ENCODE assay signal across 2 cellular contexts in the genomic region with DNA sequence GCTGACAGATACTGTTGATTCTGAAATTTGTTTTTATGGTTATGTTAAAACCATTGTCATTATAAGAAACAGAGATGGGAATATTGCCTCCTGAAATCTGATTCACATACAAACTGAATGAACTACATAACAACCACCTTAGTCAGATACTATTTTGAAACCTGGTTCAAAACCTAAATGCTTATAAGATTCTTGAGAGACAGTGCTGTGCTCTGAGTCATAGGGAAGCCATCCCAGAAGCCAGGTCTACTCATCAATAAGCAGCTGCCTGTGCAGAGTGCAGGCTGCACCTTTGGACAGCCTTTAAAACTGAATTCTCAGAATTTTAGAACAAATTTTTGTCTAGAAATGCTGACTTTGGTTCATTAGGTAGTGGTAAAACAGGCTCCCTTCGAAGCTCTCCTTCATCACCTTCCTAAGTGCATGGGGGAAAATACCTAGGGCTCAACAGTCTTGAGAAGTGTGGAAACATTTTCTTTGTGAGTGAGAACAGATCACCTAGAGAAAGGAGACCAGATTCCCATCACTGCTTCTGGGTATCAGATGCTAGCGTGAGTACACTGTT.
TF ChIP-seq lines count a peak whose summit lies in the region.

A gene with protein sequence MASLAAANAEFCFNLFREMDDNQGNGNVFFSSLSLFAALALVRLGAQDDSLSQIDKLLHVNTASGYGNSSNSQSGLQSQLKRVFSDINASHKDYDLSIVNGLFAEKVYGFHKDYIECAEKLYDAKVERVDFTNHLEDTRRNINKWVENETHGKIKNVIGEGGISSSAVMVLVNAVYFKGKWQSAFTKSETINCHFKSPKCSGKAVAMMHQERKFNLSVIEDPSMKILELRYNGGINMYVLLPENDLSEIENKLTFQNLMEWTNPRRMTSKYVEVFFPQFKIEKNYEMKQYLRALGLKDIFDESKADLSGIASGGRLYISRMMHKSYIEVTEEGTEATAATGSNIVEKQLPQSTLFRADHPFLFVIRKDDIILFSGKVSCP (plus strand): TSS at position 253 of the 565 bp plus-strand sequence. CDS start 6,955 bp downstream, outside the sequence.

TF ChIP-seq in GM23338, 12 proteins besides CTCF, POLR2A, EP300 and RAD21 (continued from another document):
- TF ChIP-seq, protein P1, sequence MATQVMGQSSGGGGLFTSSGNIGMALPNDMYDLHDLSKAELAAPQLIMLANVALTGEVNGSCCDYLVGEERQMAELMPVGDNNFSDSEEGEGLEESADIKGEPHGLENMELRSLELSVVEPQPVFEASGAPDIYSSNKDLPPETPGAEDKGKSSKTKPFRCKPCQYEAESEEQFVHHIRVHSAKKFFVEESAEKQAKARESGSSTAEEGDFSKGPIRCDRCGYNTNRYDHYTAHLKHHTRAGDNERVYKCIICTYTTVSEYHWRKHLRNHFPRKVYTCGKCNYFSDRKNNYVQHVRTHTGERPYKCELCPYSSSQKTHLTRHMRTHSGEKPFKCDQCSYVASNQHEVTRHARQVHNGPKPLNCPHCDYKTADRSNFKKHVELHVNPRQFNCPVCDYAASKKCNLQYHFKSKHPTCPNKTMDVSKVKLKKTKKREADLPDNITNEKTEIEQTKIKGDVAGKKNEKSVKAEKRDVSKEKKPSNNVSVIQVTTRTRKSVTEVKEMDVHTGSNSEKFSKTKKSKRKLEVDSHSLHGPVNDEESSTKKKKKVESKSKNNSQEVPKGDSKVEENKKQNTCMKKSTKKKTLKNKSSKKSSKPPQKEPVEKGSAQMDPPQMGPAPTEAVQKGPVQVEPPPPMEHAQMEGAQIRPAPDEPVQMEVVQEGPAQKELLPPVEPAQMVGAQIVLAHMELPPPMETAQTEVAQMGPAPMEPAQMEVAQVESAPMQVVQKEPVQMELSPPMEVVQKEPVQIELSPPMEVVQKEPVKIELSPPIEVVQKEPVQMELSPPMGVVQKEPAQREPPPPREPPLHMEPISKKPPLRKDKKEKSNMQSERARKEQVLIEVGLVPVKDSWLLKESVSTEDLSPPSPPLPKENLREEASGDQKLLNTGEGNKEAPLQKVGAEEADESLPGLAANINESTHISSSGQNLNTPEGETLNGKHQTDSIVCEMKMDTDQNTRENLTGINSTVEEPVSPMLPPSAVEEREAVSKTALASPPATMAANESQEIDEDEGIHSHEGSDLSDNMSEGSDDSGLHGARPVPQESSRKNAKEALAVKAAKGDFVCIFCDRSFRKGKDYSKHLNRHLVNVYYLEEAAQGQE (IDR thresholded peaks at IDR 0.05; ENCODE audit: unreplicated experiment) = no peak
- TF ChIP-seq, protein P2, sequence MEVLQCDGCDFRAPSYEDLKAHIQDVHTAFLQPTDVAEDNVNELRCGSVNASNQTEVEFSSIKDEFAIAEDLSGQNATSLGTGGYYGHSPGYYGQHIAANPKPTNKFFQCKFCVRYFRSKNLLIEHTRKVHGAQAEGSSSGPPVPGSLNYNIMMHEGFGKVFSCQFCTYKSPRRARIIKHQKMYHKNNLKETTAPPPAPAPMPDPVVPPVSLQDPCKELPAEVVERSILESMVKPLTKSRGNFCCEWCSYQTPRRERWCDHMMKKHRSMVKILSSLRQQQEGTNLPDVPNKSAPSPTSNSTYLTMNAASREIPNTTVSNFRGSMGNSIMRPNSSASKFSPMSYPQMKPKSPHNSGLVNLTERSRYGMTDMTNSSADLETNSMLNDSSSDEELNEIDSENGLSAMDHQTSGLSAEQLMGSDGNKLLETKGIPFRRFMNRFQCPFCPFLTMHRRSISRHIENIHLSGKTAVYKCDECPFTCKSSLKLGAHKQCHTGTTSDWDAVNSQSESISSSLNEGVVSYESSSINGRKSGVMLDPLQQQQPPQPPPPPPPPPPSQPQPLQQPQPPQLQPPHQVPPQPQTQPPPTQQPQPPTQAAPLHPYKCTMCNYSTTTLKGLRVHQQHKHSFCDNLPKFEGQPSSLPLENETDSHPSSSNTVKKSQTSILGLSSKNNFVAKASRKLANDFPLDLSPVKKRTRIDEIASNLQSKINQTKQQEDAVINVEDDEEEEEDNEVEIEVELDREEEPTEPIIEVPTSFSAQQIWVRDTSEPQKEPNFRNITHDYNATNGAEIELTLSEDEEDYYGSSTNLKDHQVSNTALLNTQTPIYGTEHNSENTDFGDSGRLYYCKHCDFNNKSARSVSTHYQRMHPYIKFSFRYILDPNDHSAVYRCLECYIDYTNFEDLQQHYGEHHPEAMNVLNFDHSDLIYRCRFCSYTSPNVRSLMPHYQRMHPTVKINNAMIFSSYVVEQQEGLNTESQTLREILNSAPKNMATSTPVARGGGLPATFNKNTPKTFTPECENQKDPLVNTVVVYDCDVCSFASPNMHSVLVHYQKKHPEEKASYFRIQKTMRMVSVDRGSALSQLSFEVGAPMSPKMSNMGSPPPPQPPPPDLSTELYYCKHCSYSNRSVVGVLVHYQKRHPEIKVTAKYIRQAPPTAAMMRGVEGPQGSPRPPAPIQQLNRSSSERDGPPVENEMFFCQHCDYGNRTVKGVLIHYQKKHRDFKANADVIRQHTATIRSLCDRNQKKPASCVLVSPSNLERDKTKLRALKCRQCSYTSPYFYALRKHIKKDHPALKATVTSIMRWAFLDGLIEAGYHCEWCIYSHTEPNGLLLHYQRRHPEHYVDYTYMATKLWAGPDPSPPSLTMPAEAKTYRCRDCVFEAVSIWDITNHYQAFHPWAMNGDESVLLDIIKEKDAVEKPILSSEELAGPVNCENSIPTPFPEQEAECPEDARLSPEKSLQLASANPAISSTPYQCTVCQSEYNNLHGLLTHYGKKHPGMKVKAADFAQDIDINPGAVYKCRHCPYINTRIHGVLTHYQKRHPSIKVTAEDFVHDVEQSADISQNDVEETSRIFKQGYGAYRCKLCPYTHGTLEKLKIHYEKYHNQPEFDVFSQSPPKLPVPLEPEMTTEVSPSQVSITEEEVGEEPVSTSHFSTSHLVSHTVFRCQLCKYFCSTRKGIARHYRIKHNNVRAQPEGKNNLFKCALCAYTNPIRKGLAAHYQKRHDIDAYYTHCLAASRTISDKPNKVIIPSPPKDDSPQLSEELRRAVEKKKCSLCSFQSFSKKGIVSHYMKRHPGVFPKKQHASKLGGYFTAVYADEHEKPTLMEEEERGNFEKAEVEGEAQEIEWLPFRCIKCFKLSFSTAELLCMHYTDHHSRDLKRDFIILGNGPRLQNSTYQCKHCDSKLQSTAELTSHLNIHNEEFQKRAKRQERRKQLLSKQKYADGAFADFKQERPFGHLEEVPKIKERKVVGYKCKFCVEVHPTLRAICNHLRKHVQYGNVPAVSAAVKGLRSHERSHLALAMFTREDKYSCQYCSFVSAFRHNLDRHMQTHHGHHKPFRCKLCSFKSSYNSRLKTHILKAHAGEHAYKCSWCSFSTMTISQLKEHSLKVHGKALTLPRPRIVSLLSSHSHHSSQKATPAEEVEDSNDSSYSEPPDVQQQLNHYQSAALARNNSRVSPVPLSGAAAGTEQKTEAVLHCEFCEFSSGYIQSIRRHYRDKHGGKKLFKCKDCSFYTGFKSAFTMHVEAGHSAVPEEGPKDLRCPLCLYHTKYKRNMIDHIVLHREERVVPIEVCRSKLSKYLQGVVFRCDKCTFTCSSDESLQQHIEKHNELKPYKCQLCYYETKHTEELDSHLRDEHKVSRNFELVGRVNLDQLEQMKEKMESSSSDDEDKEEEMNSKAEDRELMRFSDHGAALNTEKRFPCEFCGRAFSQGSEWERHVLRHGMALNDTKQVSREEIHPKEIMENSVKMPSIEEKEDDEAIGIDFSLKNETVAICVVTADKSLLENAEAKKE (CRISPR knock-in tag; IDR thresholded peaks at IDR 0.05) = no peak
- TF ChIP-seq, protein P3, sequence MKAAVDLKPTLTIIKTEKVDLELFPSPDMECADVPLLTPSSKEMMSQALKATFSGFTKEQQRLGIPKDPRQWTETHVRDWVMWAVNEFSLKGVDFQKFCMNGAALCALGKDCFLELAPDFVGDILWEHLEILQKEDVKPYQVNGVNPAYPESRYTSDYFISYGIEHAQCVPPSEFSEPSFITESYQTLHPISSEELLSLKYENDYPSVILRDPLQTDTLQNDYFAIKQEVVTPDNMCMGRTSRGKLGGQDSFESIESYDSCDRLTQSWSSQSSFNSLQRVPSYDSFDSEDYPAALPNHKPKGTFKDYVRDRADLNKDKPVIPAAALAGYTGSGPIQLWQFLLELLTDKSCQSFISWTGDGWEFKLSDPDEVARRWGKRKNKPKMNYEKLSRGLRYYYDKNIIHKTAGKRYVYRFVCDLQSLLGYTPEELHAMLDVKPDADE (IDR thresholded peaks at IDR 0.05) = no peak

TF ChIP-seq in SK-N-SH, 30 proteins besides CTCF, POLR2A, EP300 and RAD21 (continued from another document):
- TF ChIP-seq RCOR1 (IDR thresholded peaks at IDR 0.05; ENCODE audit: low read length) (no peak), FOXM1 (IDR thresholded peaks at IDR 0.05; ENCODE audit: low read depth) (no peak), EZH2phosphoT487 (IDR thresholded peaks at IDR 0.05; ENCODE audit: borderline replicate concordance, low read depth) (no peak), POLR2AphosphoS5 (IDR thresholded peaks at IDR 0.05; ENCODE audit: low read depth, low read length) (peak; percentile 83; the same call in 1 of the 2 replicates), FOXJ3 (CRISPR knock-in tag; IDR thresholded peaks at IDR 0.05) (no peak), YY1 (IDR thresholded peaks at IDR 0.05; ENCODE audit: low read depth) (no peak), NRF1 (IDR thresholded peaks at IDR 0.05; ENCODE audit: low read depth, low read length) (no peak), CHD2 (IDR thresholded peaks at IDR 0.05; ENCODE audit: low read length, partially characterized antibody) (no peak), JUND (IDR thresholded peaks at IDR 0.05) (peak; percentile 94), GATA2 (CRISPR knock-in tag; IDR thresholded peaks at IDR 0.05) (no peak), TAF1 (IDR thresholded peaks at IDR 0.05; ENCODE audit: borderline replicate concordance, low read depth, low read length) (peak; percentile 57; the same call in 1 of the 2 replicates), MEF2A (IDR thresholded peaks at IDR 0.05; ENCODE audit: borderline replicate concordance, low read depth) (peak; percentile 99), RXRA (IDR thresholded peaks at IDR 0.05; ENCODE audit: borderline replicate concordance, low read depth) (no peak)
- TF ChIP-seq, protein P4, sequence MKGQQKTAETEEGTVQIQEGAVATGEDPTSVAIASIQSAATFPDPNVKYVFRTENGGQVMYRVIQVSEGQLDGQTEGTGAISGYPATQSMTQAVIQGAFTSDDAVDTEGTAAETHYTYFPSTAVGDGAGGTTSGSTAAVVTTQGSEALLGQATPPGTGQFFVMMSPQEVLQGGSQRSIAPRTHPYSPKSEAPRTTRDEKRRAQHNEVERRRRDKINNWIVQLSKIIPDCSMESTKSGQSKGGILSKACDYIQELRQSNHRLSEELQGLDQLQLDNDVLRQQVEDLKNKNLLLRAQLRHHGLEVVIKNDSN (IDR thresholded peaks at IDR 0.05; ENCODE audit: borderline replicate concordance, low read depth) = no peak
- TF ChIP-seq, protein P5, sequence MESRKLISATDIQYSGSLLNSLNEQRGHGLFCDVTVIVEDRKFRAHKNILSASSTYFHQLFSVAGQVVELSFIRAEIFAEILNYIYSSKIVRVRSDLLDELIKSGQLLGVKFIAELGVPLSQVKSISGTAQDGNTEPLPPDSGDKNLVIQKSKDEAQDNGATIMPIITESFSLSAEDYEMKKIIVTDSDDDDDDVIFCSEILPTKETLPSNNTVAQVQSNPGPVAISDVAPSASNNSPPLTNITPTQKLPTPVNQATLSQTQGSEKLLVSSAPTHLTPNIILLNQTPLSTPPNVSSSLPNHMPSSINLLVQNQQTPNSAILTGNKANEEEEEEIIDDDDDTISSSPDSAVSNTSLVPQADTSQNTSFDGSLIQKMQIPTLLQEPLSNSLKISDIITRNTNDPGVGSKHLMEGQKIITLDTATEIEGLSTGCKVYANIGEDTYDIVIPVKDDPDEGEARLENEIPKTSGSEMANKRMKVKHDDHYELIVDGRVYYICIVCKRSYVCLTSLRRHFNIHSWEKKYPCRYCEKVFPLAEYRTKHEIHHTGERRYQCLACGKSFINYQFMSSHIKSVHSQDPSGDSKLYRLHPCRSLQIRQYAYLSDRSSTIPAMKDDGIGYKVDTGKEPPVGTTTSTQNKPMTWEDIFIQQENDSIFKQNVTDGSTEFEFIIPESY (IDR thresholded peaks at IDR 0.05; ENCODE audit: borderline replicate concordance, low read depth) = no peak; the same call in 1 of the 2 replicates
- TF ChIP-seq, protein P6, sequence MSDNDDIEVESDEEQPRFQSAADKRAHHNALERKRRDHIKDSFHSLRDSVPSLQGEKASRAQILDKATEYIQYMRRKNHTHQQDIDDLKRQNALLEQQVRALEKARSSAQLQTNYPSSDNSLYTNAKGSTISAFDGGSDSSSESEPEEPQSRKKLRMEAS (IDR thresholded peaks at IDR 0.05; ENCODE audit: low read depth) = peak; percentile 45; the same call in 1 of the 2 replicates
- TF ChIP-seq, protein P1 (IDR thresholded peaks at IDR 0.05; ENCODE audit: low read depth, low read length) = no peak
- TF ChIP-seq, protein P7, sequence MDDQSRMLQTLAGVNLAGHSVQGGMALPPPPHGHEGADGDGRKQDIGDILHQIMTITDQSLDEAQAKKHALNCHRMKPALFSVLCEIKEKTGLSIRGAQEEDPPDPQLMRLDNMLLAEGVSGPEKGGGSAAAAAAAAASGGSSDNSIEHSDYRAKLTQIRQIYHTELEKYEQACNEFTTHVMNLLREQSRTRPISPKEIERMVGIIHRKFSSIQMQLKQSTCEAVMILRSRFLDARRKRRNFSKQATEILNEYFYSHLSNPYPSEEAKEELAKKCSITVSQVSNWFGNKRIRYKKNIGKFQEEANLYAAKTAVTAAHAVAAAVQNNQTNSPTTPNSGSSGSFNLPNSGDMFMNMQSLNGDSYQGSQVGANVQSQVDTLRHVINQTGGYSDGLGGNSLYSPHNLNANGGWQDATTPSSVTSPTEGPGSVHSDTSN (IDR thresholded peaks at IDR 0.05) = peak; percentile 76; the same call in 1 of the 2 replicates
- TF ChIP-seq, protein P8, sequence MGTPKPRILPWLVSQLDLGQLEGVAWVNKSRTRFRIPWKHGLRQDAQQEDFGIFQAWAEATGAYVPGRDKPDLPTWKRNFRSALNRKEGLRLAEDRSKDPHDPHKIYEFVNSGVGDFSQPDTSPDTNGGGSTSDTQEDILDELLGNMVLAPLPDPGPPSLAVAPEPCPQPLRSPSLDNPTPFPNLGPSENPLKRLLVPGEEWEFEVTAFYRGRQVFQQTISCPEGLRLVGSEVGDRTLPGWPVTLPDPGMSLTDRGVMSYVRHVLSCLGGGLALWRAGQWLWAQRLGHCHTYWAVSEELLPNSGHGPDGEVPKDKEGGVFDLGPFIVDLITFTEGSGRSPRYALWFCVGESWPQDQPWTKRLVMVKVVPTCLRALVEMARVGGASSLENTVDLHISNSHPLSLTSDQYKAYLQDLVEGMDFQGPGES (IDR thresholded peaks at IDR 0.05; ENCODE audit: low read depth, low read length) = no peak
